19 cellular contexts compared by ENCODE assay signal in the genomic region with DNA sequence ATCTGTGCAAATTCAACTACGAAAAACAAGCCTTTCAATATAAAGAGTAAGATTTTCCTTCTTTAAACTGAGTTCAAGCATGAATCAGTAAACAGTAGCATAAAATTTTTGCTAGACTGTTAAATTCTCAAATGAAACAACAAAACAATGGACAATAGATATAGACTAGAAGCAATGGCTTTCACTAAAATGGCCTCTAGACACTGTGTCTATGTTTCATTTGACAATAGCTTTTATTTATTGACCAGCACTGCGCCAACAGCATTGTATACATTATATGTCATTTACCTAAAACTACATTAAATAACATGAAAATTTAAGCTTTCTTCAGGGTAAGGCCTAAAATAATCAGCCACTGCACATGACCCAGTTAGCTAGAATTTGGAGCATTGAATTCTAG.
"Had no signal": no experiment of that assay in that cellular context is flagged by ENCODE, and none has a peak within 500 bp of the region (broad histone marks: within the 10 kb centered on the region; RNA-seq: fewer than 3 reads in every experiment).

No MANE protein-coding gene starts in this region.

- H3K4me3 ChIP-seq: spleen, transverse colon had no signal

- H3K9me3 ChIP-seq: spleen, transverse colon had no signal

- H3K27ac Mint-ChIP-seq: activated naive CD8-positive, alpha-beta T cell treated with anti-CD3 and anti-CD28 coated beads for 36 hours; activated T-cell treated with anti-CD3 and anti-CD28 coated beads, Interleukin-2, amount 50 U/mL, for 24 hours; progenitor cell of endocrine pancreas had no signal

- H3K36me3 Mint-ChIP-seq: activated naive CD8-positive, alpha-beta T cell treated with anti-CD3 and anti-CD28 coated beads for 36 hours had no signal

- H3K9me3 Mint-ChIP-seq: activated naive CD8-positive, alpha-beta T cell treated with anti-CD3 and anti-CD28 coated beads for 36 hours; activated T-cell treated with anti-CD3 and anti-CD28 coated beads, Interleukin-2, amount 50 U/mL, for 24 hours had no signal

- H3K27ac ChIP-seq: spleen, transverse colon, WERI-Rb-1 had no signal

- H3K4me1 Mint-ChIP-seq: activated naive CD8-positive, alpha-beta T cell treated with anti-CD3 and anti-CD28 coated beads for 36 hours had no signal

- H3K27me3 Mint-ChIP-seq: activated T-cell treated with anti-CD3 and anti-CD28 coated beads, Interleukin-2, amount 50 U/mL, for 24 hours; progenitor cell of endocrine pancreas had no signal

- H3K4me1 ChIP-seq: spleen, transverse colon had no signal

- DNase-seq: activated CD4-positive, CD25-positive, alpha-beta regulatory T cell treated with anti-CD3 and anti-CD28 coated beads, Interleukin-2, amount 50 U/mL, for 72 hours; activated CD8-positive, alpha-beta memory T cell treated with anti-CD3 and anti-CD28 coated beads for 24 hours; activated CD8-positive, alpha-beta memory T cell treated with anti-CD3 and anti-CD28 coated beads, Interleukin-2, amount 50 U/mL, for 4 hours; activated naive CD4-positive, alpha-beta T cell treated with Interleukin-2 at 50 U/mL for 16 hours; activated naive CD8-positive, alpha-beta T cell treated with anti-CD3 and anti-CD28 coated beads for 36 hours; activated T-cell treated with anti-CD3 and anti-CD28 coated beads, Interleukin-2, amount 50 U/mL, for 24 hours; cerebellar nuclear complex; effector CD4-positive, alpha-beta T cell; foreskin fibroblast; left cardiac atrium; mesenchymal stem cell; nucleus accumbens; spleen; stimulated activated CD4-positive, alpha-beta T cell treated with anti-CD3 and anti-CD28 coated beads, Interleukin-4, amount 100 ng/mL, for 24 hours; stimulated activated naive CD4-positive, alpha-beta T cell treated with Interleukin-2 at 50 U/mL for 16 hours; transverse colon; WERI-Rb-1 had no signal

- H3K27me3 ChIP-seq: spleen, transverse colon had no signal

- H3K4me3 Mint-ChIP-seq: activated naive CD8-positive, alpha-beta T cell treated with anti-CD3 and anti-CD28 coated beads for 36 hours; activated T-cell treated with anti-CD3 and anti-CD28 coated beads, Interleukin-2, amount 50 U/mL, for 24 hours had no signal

- ATAC-seq: left cardiac atrium, SK-N-SH treated with all-trans-retinoic acid at 6 μM for 48 hours had no signal

- H3K36me3 ChIP-seq: transverse colon, WERI-Rb-1 had no signal
